8 cellular contexts compared by ENCODE assay signal in genomic region chr9:12784461-12785250, GRCh38. TPM values are rescaled to one million over a fixed set of nuclear protein-coding genes. Genes with fewer than 3 reads are reported as not detected.
A peak's percentile ranks its signal among the peaks of the same experiment; 100 is the strongest.
DNase-seq lines count a peak whose midpoint lies in the region; ATAC-seq, FAIRE-seq and TF ChIP-seq lines count a peak whose summit lies in the region.

No MANE protein-coding gene starts in this region.

- H3K27me3 Mint-ChIP-seq in CD4-positive, alpha-beta T cell = no peaks in the 10 kb centered on the region

- H3K9me3 ChIP-seq in endothelial cell of umbilical vein (replicated peaks; ENCODE audit: control insufficient read depth, insufficient read depth, low read length) = no peaks in the 10 kb centered on the region
- no peaks in the 10 kb centered on the region for H3K9me3 ChIP-seq in CD4-positive, alpha-beta T cell (ENCODE audit: control insufficient read depth, low read length)

- peak; percentile 46 for FAIRE-seq in endothelial cell of umbilical vein (lab: Jason Lieb, UNC)

- no peak overlapping the region for H3K27ac Mint-ChIP-seq in CD4-positive, alpha-beta T cell

- no peaks in the 10 kb centered on the region for H3K79me2 ChIP-seq in endothelial cell of umbilical vein (ENCODE audit: control insufficient read depth, insufficient read depth, low read length)

- ATAC-seq in GM19463 (IDR thresholded peaks at IDR 0.05; ENCODE audit: unreplicated experiment) = peak; percentile 85
- no peak for ATAC-seq in CD4-positive, alpha-beta T cell (ENCODE audit: poor library complexity)

- H3K27me3 ChIP-seq in endothelial cell of umbilical vein (ENCODE audit: control insufficient read depth in 2 of 2, insufficient read depth in 2 of 2, low read length in 2 of 2) (no peaks in the 10 kb centered on the region), rectal smooth muscle tissue (ENCODE audit: control insufficient read depth, insufficient read depth, low read length) (no peaks in the 10 kb centered on the region)
- H3K27me3 ChIP-seq in CD4-positive, alpha-beta T cell (ENCODE audit: control insufficient read depth, insufficient read depth, low read length) = no peaks in the 10 kb centered on the region

- H3K27ac ChIP-seq in endothelial cell of umbilical vein (ENCODE audit: insufficient read depth, low read depth, low read length) (no peak overlapping the region), rectal smooth muscle tissue (ENCODE audit: low read depth, low read length) (peak overlapping the region; percentile 94)
- no peak overlapping the region for H3K27ac ChIP-seq in CD4-positive, alpha-beta T cell (ENCODE audit: low read depth, low read length)

- H3K9me3 Mint-ChIP-seq in CD4-positive, alpha-beta T cell = peaks cover 5% of the 10 kb centered on the region

- no peak overlapping the region for H3K4me2 ChIP-seq in endothelial cell of umbilical vein (ENCODE audit: insufficient read depth, low read length)

- no peak for TF ChIP-seq POLR2A in endothelial cell of umbilical vein (IDR thresholded peaks at IDR 0.05; ENCODE audit: low read depth, low read length)

- peak; percentile 89 for DNase-seq in LoVo (ENCODE audit: low spot score)
- DNase-seq in endothelial cell of umbilical vein (ENCODE audit: low read depth, low spot score) = peak; percentile 35
- no peak for DNase-seq in NCI-H2227 (lab: John Stamatoyannopoulos, UW; ENCODE audit: unreplicated experiment)
- no peak for DNase-seq in CD4-positive, alpha-beta T cell
- no peak for DNase-seq in stimulated activated CD4-positive, alpha-beta T cell treated with anti-CD3 and anti-CD28 coated beads, Interleukin-4, amount 100 ng/mL, for 1 hour
- DNase-seq in NCI-H2227 treated with DMSO at 0.1 percent for 48 hours (lab: John Stamatoyannopoulos, UW) = no peak

- no peak overlapping the region for H3K4me3 Mint-ChIP-seq in CD4-positive, alpha-beta T cell

- H3K4me3 ChIP-seq in endothelial cell of umbilical vein (replicated peaks in 1 of 3; ENCODE audit: insufficient read depth in 1 of 3, low read depth in 1 of 3, low read length in 3 of 3) (no peak overlapping the region), rectal smooth muscle tissue (ENCODE audit: low read length) (peak overlapping the region; percentile 24)

- H3K36me3 Mint-ChIP-seq in CD4-positive, alpha-beta T cell (ENCODE audit: low read depth) = no peaks in the 10 kb centered on the region

- TF ChIP-seq CTCF in endothelial cell of umbilical vein (IDR thresholded peaks at IDR 0.05; ENCODE audit: extremely low read depth in 1 of 2, insufficient read depth in 1 of 2, low read depth in 1 of 2, low read length in 2 of 2) = no peak
- TF ChIP-seq CTCF in CD4-positive, alpha-beta T cell (IDR thresholded peaks at IDR 0.05) = no peak

- CTCF ChIA-PET in endothelial cell of umbilical vein (lab: Charles Lee) = interaction anchor here (1.0 kb wide), 1 partner anchor 10 kb away, joined by 4 read pairs; the partner anchor contains the start of gene LURAP1L
- CTCF ChIA-PET in CD4-positive, alpha-beta T cell (lab: Charles Lee) = no interaction called here

- H3K4me1 ChIP-seq in endothelial cell of umbilical vein (ENCODE audit: control insufficient read depth, extremely low read depth, insufficient read depth, low read length) (peaks cover 4% of the 10 kb centered on the region), rectal smooth muscle tissue (ENCODE audit: control insufficient read depth, insufficient read depth, low read length) (peaks cover 28% of the 10 kb centered on the region)

- H3K9me1 ChIP-seq in endothelial cell of umbilical vein (replicated peaks; ENCODE audit: control insufficient read depth, extremely low read depth, insufficient read depth, low read length) = no peaks in the 10 kb centered on the region

- H2AFZ ChIP-seq in endothelial cell of umbilical vein (ENCODE audit: low read depth, low read length) = peak overlapping the region; percentile 42

- dilution Hi-C loops in endothelial cell of umbilical vein (cut with MboI; ENCODE audit: extremely low pct_ligation_motif_present, low sequenced_read_pairs) = no loop called here

- BruUV-seq in endothelial cell of umbilical vein (replicated peaks; lab: Mats Ljungman, UMichigan) = no TSS peak

- no peaks in the 10 kb centered on the region for H3K4me1 Mint-ChIP-seq in CD4-positive, alpha-beta T cell (ENCODE audit: low read depth)

- intact Hi-C loops in endothelial cell of umbilical vein (cut with micrococcal nuclease) = no loop called here
- intact Hi-C loops in CD4-positive, alpha-beta T cell (cut with DNase I, micrococcal nuclease) = no loop called here

- H3K36me3 ChIP-seq in endothelial cell of umbilical vein (ENCODE audit: control insufficient read depth in 2 of 2, extremely low read depth in 1 of 2, insufficient read depth in 2 of 2, low read length in 2 of 2) = no peaks in the 10 kb centered on the region
- H3K36me3 ChIP-seq in rectal smooth muscle tissue (ENCODE audit: control insufficient read depth, insufficient read depth, low read length) = no peaks in the 10 kb centered on the region

- no peaks in the 10 kb centered on the region for H4K20me1 ChIP-seq in endothelial cell of umbilical vein (replicated peaks; ENCODE audit: control insufficient read depth, extremely low read depth, insufficient read depth, low read length)

- no peak overlapping the region for H3K9ac ChIP-seq in endothelial cell of umbilical vein (replicated peaks; ENCODE audit: extremely low read depth, insufficient read depth, low read length)
- no peak overlapping the region for H3K9ac ChIP-seq in rectal smooth muscle tissue (ENCODE audit: low read length)

- POLR2A ChIA-PET in endothelial cell of umbilical vein (lab: Charles Lee) = no interaction called here
- POLR2A ChIA-PET in CD4-positive, alpha-beta T cell (lab: Charles Lee) = no interaction called here

TF ChIP-seq in endothelial cell of umbilical vein, 7 proteins besides CTCF, POLR2A, EP300 and RAD21:
- TF ChIP-seq JUN (IDR thresholded peaks at IDR 0.05; ENCODE audit: borderline replicate concordance, insufficient read depth, insufficient read length, low read depth) (no peak), POLR2AphosphoS5 (IDR thresholded peaks at IDR 0.05; ENCODE audit: insufficient read depth, low read depth, low read length) (no peak), FOS (IDR thresholded peaks at IDR 0.05; ENCODE audit: borderline replicate concordance, insufficient read depth, low read length) (peak; percentile 51), MYC (IDR thresholded peaks at IDR 0.05; ENCODE audit: low read depth, low read length) (no peak), EZH2 (IDR thresholded peaks at IDR 0.05; ENCODE audit: borderline replicate concordance, low read depth, low read length, severe bottlenecking) (no peak), MAX (IDR thresholded peaks at IDR 0.05; ENCODE audit: insufficient read depth, insufficient read length) (no peak), GATA2 (IDR thresholded peaks at IDR 0.05; ENCODE audit: insufficient read depth, insufficient read length, low read depth, low read length) (no peak)

RNA-seq across cellular contexts. Expression of gene LURAP1L, which starts 9.8 kb away (rescaled TPM):
- total RNA-seq in endothelial cell of umbilical vein = 1.3 and 3.3 TPM in 2 replicates
- polyA plus RNA-seq in endothelial cell of umbilical vein = 1.4 and 1.5 TPM in 2 replicates
- polyA plus RNA-seq in endothelial cell of umbilical vein (2011; cell fraction: cytosol; rRNA removed) = 1.2 and 1.3 TPM in 2 replicates
- polyA plus RNA-seq in endothelial cell of umbilical vein (2011; cell fraction: nucleus; rRNA removed) = 3.0 TPM in 2 replicates
- 1.4 and 1.8 TPM in 2 replicates for polyA plus RNA-seq in endothelial cell of umbilical vein (2012)
- 2.4 and 3.0 TPM in 2 replicates for polyA minus RNA-seq in endothelial cell of umbilical vein
- 3.5 TPM for polyA minus RNA-seq in endothelial cell of umbilical vein (2011; cell fraction: cytosol; rRNA and poly(A)+ RNA removed)
- polyA minus RNA-seq in endothelial cell of umbilical vein (2011; cell fraction: nucleus; rRNA and poly(A)+ RNA removed) = 4.7 and 5.1 TPM in 2 replicates
- total RNA-seq in CD4-positive, alpha-beta T cell = not detected

Comparison
In these comparisons a context has a peak if more than half of its experiments do, and no peak if none do; other contexts are left out.
1. DNase-seq: peak in LoVo (single experiment) and endothelial cell of umbilical vein (single experiment); none in NCI-H2227 (single experiment), CD4-positive, alpha-beta T cell (0 of 10), stimulated activated CD4-positive, alpha-beta T cell treated with anti-CD3 and anti-CD28 coated beads, Interleukin-4, amount 100 ng/mL, for 1 hour (single experiment) and NCI-H2227 treated with DMSO at 0.1 percent for 48 hours (single experiment).